2 cellular contexts compared by ENCODE assay signal in the genomic region with DNA sequence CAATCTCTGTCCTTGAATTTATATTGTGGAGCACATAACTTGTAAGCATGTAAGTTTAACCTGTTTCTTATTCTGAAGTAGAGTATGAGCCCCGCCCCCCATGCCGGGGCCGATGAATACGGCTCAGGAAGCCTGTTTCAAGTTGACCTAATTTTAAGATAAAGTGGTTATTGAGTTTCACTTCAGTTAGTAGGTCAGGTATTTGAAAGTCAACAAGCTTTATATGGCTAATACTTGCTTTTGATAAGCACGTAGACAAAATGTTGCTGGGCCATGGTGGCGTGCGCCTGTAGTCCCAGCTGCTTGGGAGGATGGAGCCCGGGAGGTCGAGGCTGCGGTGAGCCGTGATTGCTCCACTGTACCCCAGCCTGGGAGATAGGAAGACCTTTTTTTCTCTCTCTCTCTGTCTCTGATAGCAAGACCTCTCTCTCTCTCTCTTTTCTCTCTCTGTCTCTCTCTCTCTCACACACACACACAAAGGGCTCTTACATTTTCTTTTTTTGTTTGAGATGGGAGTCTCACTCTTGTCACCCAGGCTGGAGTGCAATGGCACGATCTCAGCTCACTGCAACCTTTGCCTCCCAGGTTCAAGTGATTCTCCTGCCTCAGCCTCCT.
TF ChIP-seq lines count a peak whose summit lies in the region.

No MANE protein-coding gene starts in this region.

TF ChIP-seq in HEK293, 187 proteins besides CTCF, POLR2A, EP300 and RAD21:
- TF ChIP-seq ZNF184 (tag by site-specific recombination; IDR thresholded peaks at IDR 0.05), result no peak
- peak; percentile 90 for TF ChIP-seq ZNF596 (tag by site-specific recombination; IDR thresholded peaks at IDR 0.05)

TF ChIP-seq in K562, 482 proteins besides CTCF, POLR2A, EP300 and RAD21:
- TF ChIP-seq, protein P1, sequence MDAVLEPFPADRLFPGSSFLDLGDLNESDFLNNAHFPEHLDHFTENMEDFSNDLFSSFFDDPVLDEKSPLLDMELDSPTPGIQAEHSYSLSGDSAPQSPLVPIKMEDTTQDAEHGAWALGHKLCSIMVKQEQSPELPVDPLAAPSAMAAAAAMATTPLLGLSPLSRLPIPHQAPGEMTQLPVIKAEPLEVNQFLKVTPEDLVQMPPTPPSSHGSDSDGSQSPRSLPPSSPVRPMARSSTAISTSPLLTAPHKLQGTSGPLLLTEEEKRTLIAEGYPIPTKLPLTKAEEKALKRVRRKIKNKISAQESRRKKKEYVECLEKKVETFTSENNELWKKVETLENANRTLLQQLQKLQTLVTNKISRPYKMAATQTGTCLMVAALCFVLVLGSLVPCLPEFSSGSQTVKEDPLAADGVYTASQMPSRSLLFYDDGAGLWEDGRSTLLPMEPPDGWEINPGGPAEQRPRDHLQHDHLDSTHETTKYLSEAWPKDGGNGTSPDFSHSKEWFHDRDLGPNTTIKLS (IDR thresholded peaks at IDR 0.05; ENCODE audit: borderline replicate concordance, low read depth), result no peak
- TF ChIP-seq POLR2G (IDR thresholded peaks at IDR 0.05; ENCODE audit: low read depth, low read length), result 0 out of 2 replicates have a peak, but pooled peaks have one; percentile 13
- TF ChIP-seq MLX (CRISPR knock-in tag; conservative IDR thresholded peaks at IDR 0.05), result no peak
- TF ChIP-seq TFAM (CRISPR knock-in tag; conservative IDR thresholded peaks at IDR 0.05), result no peak
